In the genomic region with DNA sequence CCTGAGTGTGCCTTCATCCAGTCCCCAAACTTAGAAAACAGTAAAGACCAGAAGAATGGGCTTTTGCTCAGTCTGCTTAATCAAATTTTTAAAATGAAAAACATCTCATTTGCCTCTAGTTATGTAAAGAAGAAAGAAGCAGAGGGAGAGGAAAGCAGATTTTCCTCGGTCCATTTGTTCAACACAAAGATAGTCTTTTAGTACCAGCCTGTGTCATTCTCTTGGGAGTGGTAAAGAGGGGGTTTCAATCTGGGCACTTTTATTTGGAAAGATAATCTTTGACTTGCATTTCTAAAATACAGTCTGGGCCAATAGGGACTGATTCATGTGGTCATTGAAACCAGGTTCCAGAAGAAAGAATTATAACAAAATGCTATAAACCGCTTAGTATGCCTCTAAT, we compare ENCODE assay signal across 26 cellular contexts. TPM values are rescaled to one million over a fixed set of nuclear protein-coding genes. Genes with fewer than 3 reads are reported as not detected.
A peak's percentile ranks its signal among the peaks of the same experiment; 100 is the strongest.
DNase-seq lines count a peak whose midpoint lies in the region; TF ChIP-seq lines count a peak whose summit lies in the region.
"Had no signal": no experiment of that assay in that cellular context is flagged by ENCODE, and none has a peak within 500 bp of the region (broad histone marks: within the 10 kb centered on the region; RNA-seq: fewer than 3 reads in every experiment).

No MANE protein-coding gene starts in this region.

- H3K4me1 ChIP-seq in endodermal cell (ENCODE audit: control insufficient read depth, insufficient read depth, low read length), result no peaks in the 10 kb centered on the region

- intact Hi-C loops in MCF 10A (cut with micrococcal nuclease), result no loop called here

- CTCF ChIA-PET in MCF 10A (lab: Yijun Ruan, JAX), result no interaction called here

- H3K9me3 Mint-ChIP-seq in endodermal cell, result no peaks in the 10 kb centered on the region
- no peaks in the 10 kb centered on the region for H3K9me3 Mint-ChIP-seq in MCF 10A (ENCODE audit: unreplicated experiment)
- H3K9me3 Mint-ChIP-seq: CD8-positive, alpha-beta memory T cell had no signal

- H3K36me3 ChIP-seq in endodermal cell (ENCODE audit: control insufficient read depth, insufficient read depth, low read length) (no peaks in the 10 kb centered on the region), MG63 (no peaks in the 10 kb centered on the region)
- H3K36me3 ChIP-seq: BE2C had no signal

- no peak overlapping the region for H3K27ac Mint-ChIP-seq in endodermal cell
- H3K27ac Mint-ChIP-seq in MCF 10A (ENCODE audit: low read depth, unreplicated experiment), result no peak overlapping the region
- H3K27ac Mint-ChIP-seq: CD14-positive monocyte; CD8-positive, alpha-beta memory T cell had no signal

- H3K9me3 ChIP-seq in endodermal cell (ENCODE audit: control insufficient read depth, low read length), result no peaks in the 10 kb centered on the region
- no peaks in the 10 kb centered on the region for H3K9me3 ChIP-seq in MG63
- H3K9me3 ChIP-seq: BE2C, SJCRH30 had no signal

- peak; percentile 34 for DNase-seq in DMS 273 (lab: John Stamatoyannopoulos, UW; ENCODE audit: unreplicated experiment)
- no peak for DNase-seq in DMS 273 treated with DMSO at 0.1 percent for 48 hours (lab: John Stamatoyannopoulos, UW)
- DNase-seq in NCI-H526 (lab: John Stamatoyannopoulos, UW), result peak; percentile 85 to 92
- DNase-seq in endodermal cell, result no peak
- DNase-seq in retina, result peak; percentile 57
- DNase-seq in NCI-H226, result no peak
- DNase-seq in MCF 10A (ENCODE audit: unreplicated experiment), result no peak
- DNase-seq in MG63, result no peak
- DNase-seq: ACHN; BE2C; CD8-positive, alpha-beta memory T cell; DMS153; DND-41; MM.1S; NCI-H1417; NCI-H187; NCI-H748 treated with DMSO at 0.1 percent for 48 hours; NK-92 treated with Interleukin-12 subunit alpha and Interleukin-12 subunit beta, amount 100 ng/mL, for 24 hours; PC-3; SJCRH30 had no signal

- H3K27me3 Mint-ChIP-seq in endodermal cell (ENCODE audit: insufficient read depth), result no peaks in the 10 kb centered on the region
- no peaks in the 10 kb centered on the region for H3K27me3 Mint-ChIP-seq in MCF 10A (ENCODE audit: insufficient read depth, unreplicated experiment)

- H3K27ac ChIP-seq in endodermal cell (ENCODE audit: low read depth, low read length), result peak overlapping the region; percentile 80
- H3K27ac ChIP-seq: 22Rv1, SJCRH30 had no signal

- POLR2A ChIA-PET in MCF 10A (lab: Yijun Ruan, JAX), result no interaction called here

- H3K4me1 Mint-ChIP-seq in endodermal cell, result peaks cover 23% of the 10 kb centered on the region
- no peaks in the 10 kb centered on the region for H3K4me1 Mint-ChIP-seq in MCF 10A (ENCODE audit: insufficient read depth, unreplicated experiment)
- H3K4me1 Mint-ChIP-seq: CD14-positive monocyte; CD8-positive, alpha-beta memory T cell had no signal

- WGBS in endodermal cell (ENCODE audit: insufficient coverage in 1 of 2, insufficient read length in 1 of 2), 2 experiments, result 100% methylated on average over 2 of the region's 2 CpGs

- H3K4me3 ChIP-seq in endodermal cell (ENCODE audit: low read length), result no peak overlapping the region
- H3K4me3 ChIP-seq in MG63, result no peak overlapping the region
- H3K4me3 ChIP-seq: K562, SJCRH30 had no signal

- H3K9ac ChIP-seq in endodermal cell (ENCODE audit: extremely low read depth, low read length, poor library complexity, severe bottlenecking), result no peak overlapping the region

- H3K4me3 Mint-ChIP-seq in endodermal cell (no peak overlapping the region), MCF 10A (ENCODE audit: unreplicated experiment) (no peak overlapping the region)
- H3K4me3 Mint-ChIP-seq: CD14-positive monocyte; CD8-positive, alpha-beta memory T cell had no signal

- peaks cover 11% of the 10 kb centered on the region for H3K36me3 Mint-ChIP-seq in endodermal cell (ENCODE audit: low read depth)
- H3K36me3 Mint-ChIP-seq in MCF 10A (ENCODE audit: insufficient read depth, unreplicated experiment), result no peaks in the 10 kb centered on the region
- H3K36me3 Mint-ChIP-seq: CD14-positive monocyte; CD8-positive, alpha-beta memory T cell had no signal

- H3K27me3 ChIP-seq in endodermal cell (ENCODE audit: control insufficient read depth, insufficient read depth, low read length, poor library complexity, severe bottlenecking) (no peaks in the 10 kb centered on the region), MG63 (no peaks in the 10 kb centered on the region)
- H3K27me3 ChIP-seq: BE2C, SJCRH30 had no signal

- no peak for TF ChIP-seq CTCF in endodermal cell (conservative IDR thresholded peaks at IDR 0.05)
- no peak for TF ChIP-seq CTCF in MCF 10A (IDR thresholded peaks at IDR 0.05; ENCODE audit: unreplicated experiment)

- BruUV-seq in MCF 10A (replicated peaks; lab: Mats Ljungman, UMichigan), result no TSS peak

RNA-seq across cellular contexts. Expression of gene KREMEN1, which starts 29.5 kb away (rescaled TPM):
- total RNA-seq in endodermal cell (1 to 10 TPM; 6.2 to 7.5 TPM), MCF 10A (2022) (3.6 and 4.2 TPM in 2 replicates)
- polyA plus RNA-seq in endodermal cell (2013, experiment 1 of 2), result 18.1 TPM
- polyA plus RNA-seq in endodermal cell (2013, experiment 2 of 2), result 17.0 TPM
- total RNA-seq in MG63 (2014; rRNA removed; shearing (Covaris generic); ENCODE audit: low replicate concordance), result 2.4 and 6.1 TPM in 2 replicates
- polyA plus RNA-seq: CD8-positive, alpha-beta memory T cell had no signal

RNA-seq across cellular contexts. Expression of gene C22orf31, which starts 40.7 kb away (rescaled TPM):
- not detected for total RNA-seq in endodermal cell
- polyA plus RNA-seq in endodermal cell (2013, experiment 1 of 2), result not detected
- polyA plus RNA-seq in endodermal cell (2013, experiment 2 of 2), result not detected
- total RNA-seq in MCF 10A (2022), result not detected in 2 replicates
- not detected in 2 replicates for total RNA-seq in MG63 (2014; rRNA removed; shearing (Covaris generic); ENCODE audit: low replicate concordance)
- total RNA-seq: CD8-positive, alpha-beta memory T cell; K562; LHCN-M2; NCI-H460; PC-3; Right ventricle myocardium inferior; SJCRH30 had no signal
- polyA plus RNA-seq: CD14-positive monocyte; CD8-positive, alpha-beta memory T cell; K562 had no signal

Comparison
In these comparisons a context has a peak if more than half of its experiments do, and no peak if none do; other contexts are left out.
1. DNase-seq: peak in DMS 273 (single experiment), NCI-H526 (2 of 2) and retina (single experiment); none in DMS 273 treated with DMSO at 0.1 percent for 48 hours (single experiment), endodermal cell (single experiment), NCI-H226 (single experiment), MCF 10A (single experiment) and MG63 (single experiment).